1 cellular context compared by ENCODE assay signal in genomic region chr9:136645903-136646754, GRCh38.
TF ChIP-seq lines count a peak whose summit lies in the region.

No MANE protein-coding gene starts in this region.

TF ChIP-seq in WTC11, 78 proteins besides CTCF, POLR2A, EP300 and RAD21 (continued from another document):
- TF ChIP-seq PRDM15 (CRISPR knock-in tag; IDR thresholded peaks at IDR 0.05) (no peak), RORB (CRISPR knock-in tag; IDR thresholded peaks at IDR 0.05) (no peak), IRF1 (CRISPR knock-in tag; IDR thresholded peaks at IDR 0.05) (no peak), SP1 (CRISPR knock-in tag; conservative IDR thresholded peaks at IDR 0.05) (no peak), TEAD1 (CRISPR knock-in tag; IDR thresholded peaks at IDR 0.05) (no peak), ETV6 (CRISPR knock-in tag; IDR thresholded peaks at IDR 0.05) (no peak), ATF3 (CRISPR knock-in tag; conservative IDR thresholded peaks at IDR 0.05) (no peak), JAZF1 (CRISPR knock-in tag; IDR thresholded peaks at IDR 0.05) (no peak), PRRX2 (CRISPR knock-in tag; IDR thresholded peaks at IDR 0.05) (no peak), FOXP4 (CRISPR knock-in tag; IDR thresholded peaks at IDR 0.05) (no peak), PREB (CRISPR knock-in tag; IDR thresholded peaks at IDR 0.05; ENCODE audit: borderline replicate concordance) (no peak), MXD4 (CRISPR knock-in tag; IDR thresholded peaks at IDR 0.05; ENCODE audit: borderline replicate concordance) (no peak), EMX1 (CRISPR knock-in tag; IDR thresholded peaks at IDR 0.05) (no peak), CREB1 (CRISPR knock-in tag; IDR thresholded peaks at IDR 0.05) (no peak), ZNF263 (CRISPR knock-in tag; IDR thresholded peaks at IDR 0.05; ENCODE audit: low read depth) (no peak), SMAD3 (CRISPR knock-in tag; IDR thresholded peaks at IDR 0.05; ENCODE audit: borderline replicate concordance) (no peak)
